8 cellular contexts compared by ENCODE assay signal in the genomic region with DNA sequence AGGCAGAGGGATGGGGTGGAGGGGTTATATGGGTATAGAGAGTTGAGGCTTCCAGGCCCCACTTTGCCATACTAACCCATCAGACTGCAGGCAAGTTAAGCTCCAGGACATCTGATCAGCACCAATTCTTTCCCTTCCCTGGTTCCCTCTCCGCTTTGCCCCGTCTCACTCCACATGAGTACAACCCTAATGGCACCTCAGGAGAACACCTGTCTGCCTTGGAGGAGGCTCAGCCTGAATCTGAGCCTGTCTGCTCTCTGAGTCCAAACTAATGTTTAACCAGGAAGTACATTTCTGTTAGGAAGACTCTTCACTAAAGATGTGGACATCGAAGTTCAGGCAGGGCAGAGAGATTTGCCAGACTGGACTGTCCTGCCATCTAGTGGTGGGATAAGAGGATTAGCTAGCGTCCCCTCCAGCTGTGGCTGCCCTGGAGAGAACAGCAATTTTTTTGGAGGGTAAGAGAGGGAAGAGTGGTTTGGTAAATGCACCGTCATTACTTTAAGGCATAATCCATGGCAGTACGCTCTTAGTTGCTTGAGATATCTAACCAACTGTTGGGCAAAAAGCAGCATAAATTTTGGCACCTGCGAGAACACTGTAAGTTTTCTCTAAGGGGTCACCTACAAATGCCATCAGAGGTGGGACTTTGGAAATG. TPM values are rescaled to one million over a fixed set of nuclear protein-coding genes. Genes with fewer than 3 reads are reported as not detected.
DNase-seq lines count a peak whose midpoint lies in the region; ATAC-seq and FAIRE-seq lines count a peak whose summit lies in the region.

No MANE protein-coding gene starts in this region.

- ATAC-seq in HG02943 (IDR thresholded peaks at IDR 0.05; ENCODE audit: low read depth, unreplicated experiment) (peak; percentile 66), left colon (peak; percentile 98), HG03139 (IDR thresholded peaks at IDR 0.05; ENCODE audit: unreplicated experiment) (no peak)

- peak; percentile 91 for FAIRE-seq in G401.6 (lab: Jason Lieb, UNC)

- intact Hi-C loops in left colon (cut with DNase I, micrococcal nuclease), result loop anchor here (2.0 to 10.0 kb wide), 3 partner anchors 66 to 136 kb away; a partner anchor contains a TSS

- DNase-seq in NCI-H345 treated with DMSO at 0.1 percent for 48 hours (lab: John Stamatoyannopoulos, UW; ENCODE audit: unreplicated experiment) (peak; percentile 65), cerebellar cortex (ENCODE audit: low spot score) (peak; percentile 84), left colon (peak; percentile 65 to 78)
- peak; percentile 23 for DNase-seq in activated CD4-positive, CD25-positive, alpha-beta regulatory T cell treated with anti-CD3 and anti-CD28 coated beads, Interleukin-2, amount 50 U/mL, for 16 hours (ENCODE audit: low read depth, low spot score)
- peak; percentile 46 for DNase-seq in stimulated activated CD4-positive, alpha-beta T cell treated with anti-CD3 and anti-CD28 coated beads, Interleukin-4, amount 100 ng/mL, for 1 hour

RNA-seq across cellular contexts. Expression of a gene that starts 29.2 kb away (rescaled TPM):
- 10 to 100 TPM; 62.3 to 75.3 TPM for total RNA-seq in left colon

RNA-seq across cellular contexts. Expression of a gene that starts 47.8 kb away (rescaled TPM):
- total RNA-seq in left colon, result 1 to 10 TPM; 3.1 to 3.8 TPM

Comparison
In these comparisons a context has a peak if more than half of its experiments do, and no peak if none do; other contexts are left out.
1. DNase-seq: peak in every context shown above with its lines; median percentile 84 in cerebellar cortex; 72 in left colon; 65 in NCI-H345 treated with DMSO at 0.1 percent for 48 hours; 46 in stimulated activated CD4-positive, alpha-beta T cell treated with anti-CD3 and anti-CD28 coated beads, Interleukin-4, amount 100 ng/mL, for 1 hour; 23 in activated CD4-positive, CD25-positive, alpha-beta regulatory T cell treated with anti-CD3 and anti-CD28 coated beads, Interleukin-2, amount 50 U/mL, for 16 hours.